17 cellular contexts compared by ENCODE assay signal in genomic region chr15:89802986-89803820, GRCh38. TPM values are rescaled to one million over a fixed set of nuclear protein-coding genes. Genes with fewer than 3 reads are reported as not detected.
DNase-seq lines count a peak whose midpoint lies in the region; ATAC-seq and TF ChIP-seq lines count a peak whose summit lies in the region.
"Had no signal": no experiment of that assay in that cellular context is flagged by ENCODE, and none has a peak within 500 bp of the region (broad histone marks: within the 10 kb centered on the region; RNA-seq: fewer than 3 reads in every experiment).

No MANE protein-coding gene starts in this region.

- H3K4me3 ChIP-seq in right atrium auricular region (no peak overlapping the region), body of pancreas (peak overlapping the region in 1 of 2 donors; percentile 16), mucosa of descending colon (no peak overlapping the region)
- H3K4me3 ChIP-seq: GM12878 had no signal

- H3K27ac ChIP-seq in right atrium auricular region (no peak overlapping the region), body of pancreas (peak overlapping the region; percentile 85 to 89 (median 86))

- no peaks in the 10 kb centered on the region for H3K9me3 ChIP-seq in right atrium auricular region
- H3K9me3 ChIP-seq in body of pancreas = no peaks in the 10 kb centered on the region
- no peaks in the 10 kb centered on the region for H3K9me3 ChIP-seq in mucosa of descending colon

- H3K36me3 ChIP-seq in right atrium auricular region = no peaks in the 10 kb centered on the region
- peaks cover 0 to 14% of the 10 kb centered on the region in 2 donors for H3K36me3 ChIP-seq in body of pancreas (replicated peaks in 1 of 2; ENCODE audit: insufficient read depth in 1 of 2, low read depth in 2 of 2)
- no peaks in the 10 kb centered on the region for H3K36me3 ChIP-seq in mucosa of descending colon (ENCODE audit: low read depth)

- no peak for TF ChIP-seq POLR2A in body of pancreas (IDR thresholded peaks at IDR 0.05)
- TF ChIP-seq POLR2A in GM18505 (IDR thresholded peaks at IDR 0.05; ENCODE audit: borderline replicate concordance, extremely low read depth, insufficient read depth, insufficient read length) = no peak

- WGBS in body of pancreas, 2 donors = 36 to 48% methylated on average over 6 to 24 of the region's 24 CpGs

- DNase-seq in cardiac septum (ENCODE audit: low spot score) (peak; percentile 63), right atrium auricular region (ENCODE audit: low spot score) (no peak), body of pancreas (no peak), mucosa of descending colon (peak in 2 of 3 donors; percentile 23 to 46), GM13977 (ENCODE audit: low spot score) (no peak)
- DNase-seq in activated T-cell treated with anti-CD3 and anti-CD28 coated beads, Interleukin-2, amount 50 U/mL, for 1 hour = no peak
- DNase-seq: C1 segment of cervical spinal cord, GDM1, GOT3, KG1, NCI-H1092, NCI-H2081 treated with DMSO at 0.1 percent for 48 hours, NCI-H524 treated with DMSO at 0.1 percent for 48 hours, SIG-M5 had no signal

- TF ChIP-seq CTCF in right atrium auricular region (IDR thresholded peaks at IDR 0.05) (no peak), body of pancreas (IDR thresholded peaks at IDR 0.05) (no peak), mucosa of descending colon (IDR thresholded peaks at IDR 0.05) (no peak), GM13977 (IDR thresholded peaks at IDR 0.05; ENCODE audit: extremely low read depth, insufficient read depth, missing control alignments) (no peak)

- intact Hi-C loops in cardiac septum (cut with DNase I) (no loop called here), body of pancreas (cut with DNase I) (no loop called here), mucosa of descending colon (cut with DNase I, micrococcal nuclease) (no loop called here)

- ATAC-seq in body of pancreas = no peak
- no peak for ATAC-seq in mucosa of descending colon
- ATAC-seq in GM18505 (IDR thresholded peaks at IDR 0.05; ENCODE audit: unreplicated experiment) = no peak
- no peak for ATAC-seq in GM21515 (IDR thresholded peaks at IDR 0.05; ENCODE audit: unreplicated experiment)
- ATAC-seq: GM12878 had no signal

- H3K27me3 ChIP-seq in right atrium auricular region (no peaks in the 10 kb centered on the region), body of pancreas (no peaks in the 10 kb centered on the region)

- in situ Hi-C loops in GM13977 (cut with MboI; ENCODE audit: low pct_unique_long_range_greater_than_20kb, low sequenced_read_pairs, unreplicated experiment) = no loop called here

- H3K4me1 ChIP-seq in right atrium auricular region (no peaks in the 10 kb centered on the region), body of pancreas (peaks cover 82% of the 10 kb centered on the region), mucosa of descending colon (ENCODE audit: low read depth) (peaks cover 5% of the 10 kb centered on the region)

RNA-seq across cellular contexts. Expression of gene ANPEP, which starts 11.4 kb away (rescaled TPM):
- total RNA-seq in cardiac septum (4.3 TPM), right atrium auricular region (10 to 100 TPM in 1 of 2 donors, 1 to 10 TPM in 1; 8.1 to 22.7 TPM), body of pancreas (100 to 1,000 TPM; 361 to 733 TPM), mucosa of descending colon (1,000 to 10,000 TPM in 1 of 3 donors, 100 to 1,000 TPM in 2; 270 to 1,014 (median 289) TPM)

RNA-seq across cellular contexts. Expression of gene MESP2, which starts 27.1 kb away (rescaled TPM):
- total RNA-seq in cardiac septum (0.19 TPM), right atrium auricular region (not detected), body of pancreas (1 to 10 TPM in 1 of 2 donors, not detected in 1; 1.8 TPM), mucosa of descending colon (1 to 10 TPM in 2 of 3 donors, under 1 TPM in 1; 0.79 to 4.7 (median 1.2) TPM)
- total RNA-seq: GM12878 had no signal

RNA-seq across cellular contexts. Expression of gene MESP1, which starts 52.2 kb away (rescaled TPM):
- total RNA-seq in cardiac septum = 0.86 TPM
- total RNA-seq in right atrium auricular region = 1 to 10 TPM; 2.3 to 2.4 TPM
- 1 to 10 TPM; 2.1 to 4.3 TPM for total RNA-seq in body of pancreas
- 10 to 100 TPM in 1 of 3 donors, 1 to 10 TPM in 2; 4.6 to 10.2 (median 8.5) TPM for total RNA-seq in mucosa of descending colon

Comparison
In these comparisons a context has a peak if more than half of its experiments do, and no peak if none do; other contexts are left out.
1. DNase-seq: peak in cardiac septum (single experiment) and mucosa of descending colon (2 of 3); none in right atrium auricular region (single experiment), body of pancreas (0 of 4), activated T-cell treated with anti-CD3 and anti-CD28 coated beads, Interleukin-2, amount 50 U/mL, for 1 hour (single experiment) and GM13977 (single experiment).
2. H3K27ac ChIP-seq: peak in body of pancreas (4 of 4); none in right atrium auricular region (0 of 2).
3. RNA of gene ANPEP, which starts 11.4 kb away (total RNA-seq): 361 to 733 TPM in body of pancreas and 270 to 1,014 TPM in mucosa of descending colon; 8.1 to 22.7 TPM in right atrium auricular region and 4.3 TPM in cardiac septum (single experiment); every median in the first group is over 10 times any median in the second.